In the genomic region with DNA sequence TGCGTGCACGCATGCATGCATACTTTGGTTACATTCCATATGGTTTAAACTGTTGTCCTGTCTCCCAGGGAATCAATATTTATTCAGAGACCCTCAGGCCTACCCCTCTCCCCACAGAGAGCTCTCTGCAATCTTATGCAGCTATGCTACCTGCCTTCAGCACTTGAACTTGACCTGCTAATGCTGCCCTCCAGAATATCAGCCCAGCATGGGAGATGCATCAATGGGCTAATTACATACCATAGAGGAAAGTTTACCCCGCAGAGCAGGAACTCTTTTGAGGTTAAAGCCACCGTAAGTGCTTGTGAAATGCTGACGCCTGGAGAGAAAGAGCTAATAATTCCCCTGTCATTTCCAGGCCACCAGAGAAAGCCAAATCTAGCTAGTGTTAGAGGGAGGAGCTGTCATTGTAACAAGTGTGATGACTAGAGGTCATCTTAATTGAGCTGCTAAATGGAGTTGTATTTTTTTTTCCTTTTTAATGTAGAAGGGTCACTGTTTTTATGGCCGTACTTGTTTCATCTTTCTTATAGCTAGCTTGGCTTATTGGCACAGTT, we compare ENCODE assay signal across 21 cellular contexts.
DNase-seq lines count a peak whose midpoint lies in the region; ATAC-seq and TF ChIP-seq lines count a peak whose summit lies in the region.
"Had no signal": no experiment of that assay in that cellular context is flagged by ENCODE, and none has a peak within 500 bp of the region (broad histone marks: within the 10 kb centered on the region; RNA-seq: fewer than 3 reads in every experiment).

No MANE protein-coding gene starts in this region.

- H3K27me3 Mint-ChIP-seq in WTC11 (ENCODE audit: low read depth): no peaks in the 10 kb centered on the region
- H3K27me3 Mint-ChIP-seq in naive thymus-derived CD4-positive, alpha-beta T cell: no peaks in the 10 kb centered on the region
- H3K27me3 Mint-ChIP-seq in stimulated activated memory B cell treated with anti-CD40 and anti-IgM and Interleukin-4, amounts not matched to agents 10 μg/mL and 1 μg/mL and 100 μg/mL, for 72 hours: no peaks in the 10 kb centered on the region

- H3K4me3 Mint-ChIP-seq in WTC11: no peak overlapping the region
- H3K4me3 Mint-ChIP-seq in naive thymus-derived CD4-positive, alpha-beta T cell: no peak overlapping the region
- no peak overlapping the region for H3K4me3 Mint-ChIP-seq in stimulated activated memory B cell treated with anti-CD40 and anti-IgM and Interleukin-4, amounts not matched to agents 10 μg/mL and 1 μg/mL and 100 μg/mL, for 72 hours
- H3K4me3 Mint-ChIP-seq: CD14-positive monocyte had no signal

- no peak overlapping the region for H3K4me3 ChIP-seq in naive thymus-derived CD4-positive, alpha-beta T cell (ENCODE audit: low read length)

- intact Hi-C loops in naive thymus-derived CD4-positive, alpha-beta T cell (cut with micrococcal nuclease): loop anchor here in 1 of 2 donors (1.0 kb wide), 1 partner anchor 48 kb away; no protein-coding TSS in a partner anchor

- H3K9me3 Mint-ChIP-seq in WTC11: peaks cover 13% of the 10 kb centered on the region
- H3K9me3 Mint-ChIP-seq in naive thymus-derived CD4-positive, alpha-beta T cell: peaks cover 0 to 8% (median 2%) of the 10 kb centered on the region in 11 donors
- H3K9me3 Mint-ChIP-seq in stimulated activated memory B cell treated with anti-CD40 and anti-IgM and Interleukin-4, amounts not matched to agents 10 μg/mL and 1 μg/mL and 100 μg/mL, for 72 hours: no peaks in the 10 kb centered on the region

- ATAC-seq in WTC11 (peak; percentile 52), GM19463 (IDR thresholded peaks at IDR 0.05; ENCODE audit: unreplicated experiment) (no peak)
- peak; percentile 26 for ATAC-seq in naive thymus-derived CD4-positive, alpha-beta T cell
- no peak for ATAC-seq in stimulated activated memory B cell treated with anti-CD40 and anti-IgM and Interleukin-4, amounts not matched to agents 10 μg/mL and 1 μg/mL and 100 μg/mL, for 72 hours
- ATAC-seq: HCT116, PC-3 had no signal

- H3K36me3 ChIP-seq in naive thymus-derived CD4-positive, alpha-beta T cell (ENCODE audit: control insufficient read depth in 2 of 3, insufficient read depth in 3 of 3, low read length in 3 of 3): no peaks in the 10 kb centered on the region

- CTCF ChIA-PET in WTC11 (lab: Charles Lee): no interaction called here
- CTCF ChIA-PET in naive thymus-derived CD4-positive, alpha-beta T cell (lab: Charles Lee): no interaction called here

- no peak for TF ChIP-seq CTCF in WTC11 (IDR thresholded peaks at IDR 0.05)

- no peak overlapping the region for H3K27ac Mint-ChIP-seq in WTC11
- H3K27ac Mint-ChIP-seq in naive thymus-derived CD4-positive, alpha-beta T cell: peak overlapping the region in 1 of 9 donors; percentile 14
- H3K27ac Mint-ChIP-seq in stimulated activated memory B cell treated with anti-CD40 and anti-IgM and Interleukin-4, amounts not matched to agents 10 μg/mL and 1 μg/mL and 100 μg/mL, for 72 hours: no peak overlapping the region
- H3K27ac Mint-ChIP-seq: CD14-positive monocyte had no signal

- H3K27ac ChIP-seq in naive thymus-derived CD4-positive, alpha-beta T cell (ENCODE audit: low read depth, low read length): no peak overlapping the region
- H3K27ac ChIP-seq: 22Rv1 had no signal

- H3K36me3 Mint-ChIP-seq in WTC11: no peaks in the 10 kb centered on the region
- peaks cover 0 to 11% (median 8%) of the 10 kb centered on the region in 5 donors for H3K36me3 Mint-ChIP-seq in naive thymus-derived CD4-positive, alpha-beta T cell
- H3K36me3 Mint-ChIP-seq in stimulated activated memory B cell treated with anti-CD40 and anti-IgM and Interleukin-4, amounts not matched to agents 10 μg/mL and 1 μg/mL and 100 μg/mL, for 72 hours: no peaks in the 10 kb centered on the region
- H3K36me3 Mint-ChIP-seq: CD14-positive monocyte had no signal

- no peaks in the 10 kb centered on the region for H3K27me3 ChIP-seq in naive thymus-derived CD4-positive, alpha-beta T cell (ENCODE audit: control insufficient read depth in 2 of 2, insufficient read depth in 2 of 2, low read length in 2 of 2)

- POLR2A ChIA-PET in WTC11 (lab: Charles Lee): interaction anchor here (0.7 kb wide), 1 partner anchor 124 kb away, joined by 4 read pairs; no protein-coding TSS in a partner anchor
- POLR2A ChIA-PET in naive thymus-derived CD4-positive, alpha-beta T cell (lab: Charles Lee): no interaction called here

- no peaks in the 10 kb centered on the region for H3K4me1 ChIP-seq in naive thymus-derived CD4-positive, alpha-beta T cell (ENCODE audit: control insufficient read depth in 2 of 2, insufficient read depth in 2 of 2, low read length in 2 of 2)

- peaks cover 8% of the 10 kb centered on the region for H3K4me1 Mint-ChIP-seq in WTC11
- H3K4me1 Mint-ChIP-seq in naive thymus-derived CD4-positive, alpha-beta T cell: peaks cover 0 to 24% (median 0%) of the 10 kb centered on the region in 7 donors
- no peaks in the 10 kb centered on the region for H3K4me1 Mint-ChIP-seq in stimulated activated memory B cell treated with anti-CD40 and anti-IgM and Interleukin-4, amounts not matched to agents 10 μg/mL and 1 μg/mL and 100 μg/mL, for 72 hours
- H3K4me1 Mint-ChIP-seq: CD14-positive monocyte had no signal

- DNase-seq in stimulated activated CD8-positive, alpha-beta memory T cell treated with anti-CD3 and anti-CD28 coated beads, Interleukin-15, amount 100 ng/mL, for 1 hour (ENCODE audit: low read depth): peak; percentile 2
- no peak for DNase-seq in stimulated activated CD8-positive, alpha-beta memory T cell treated with anti-CD3 and anti-CD28 coated beads, Interleukin-4, amount 100 ng/mL, for 48 hours
- DNase-seq in WTC11 (ENCODE audit: low spot score) (no peak), HuH-7.5 (ENCODE audit: low spot score) (no peak)
- no peak for DNase-seq in naive thymus-derived CD4-positive, alpha-beta T cell
- no peak for DNase-seq in stimulated activated CD4-positive, alpha-beta T cell treated with anti-CD3 and anti-CD28 coated beads, Interleukin-4, amount 100 ng/mL, for 1 hour
- DNase-seq: AML-193, DMS 273 treated with DMSO at 0.1 percent for 48 hours, DND-41, NCI-H1436, NCI-H2029 treated with DMSO at 0.1 percent for 48 hours, NCI-H510A, PC-3, RPMI8226, SHP77 treated with DMSO at 0.1 percent for 48 hours, SK-N-SH had no signal

- no peaks in the 10 kb centered on the region for H3K9me3 ChIP-seq in naive thymus-derived CD4-positive, alpha-beta T cell (ENCODE audit: control insufficient read depth in 2 of 3, low read length in 3 of 3)
- H3K9me3 ChIP-seq: SK-N-SH had no signal

TF ChIP-seq in WTC11, 78 proteins besides CTCF, POLR2A, EP300 and RAD21:
- no peak for TF ChIP-seq ZNF671 (CRISPR knock-in tag; IDR thresholded peaks at IDR 0.05)
- no peak for TF ChIP-seq ZNF219 (CRISPR knock-in tag; IDR thresholded peaks at IDR 0.05; ENCODE audit: borderline replicate concordance)
- TF ChIP-seq, protein P1, sequence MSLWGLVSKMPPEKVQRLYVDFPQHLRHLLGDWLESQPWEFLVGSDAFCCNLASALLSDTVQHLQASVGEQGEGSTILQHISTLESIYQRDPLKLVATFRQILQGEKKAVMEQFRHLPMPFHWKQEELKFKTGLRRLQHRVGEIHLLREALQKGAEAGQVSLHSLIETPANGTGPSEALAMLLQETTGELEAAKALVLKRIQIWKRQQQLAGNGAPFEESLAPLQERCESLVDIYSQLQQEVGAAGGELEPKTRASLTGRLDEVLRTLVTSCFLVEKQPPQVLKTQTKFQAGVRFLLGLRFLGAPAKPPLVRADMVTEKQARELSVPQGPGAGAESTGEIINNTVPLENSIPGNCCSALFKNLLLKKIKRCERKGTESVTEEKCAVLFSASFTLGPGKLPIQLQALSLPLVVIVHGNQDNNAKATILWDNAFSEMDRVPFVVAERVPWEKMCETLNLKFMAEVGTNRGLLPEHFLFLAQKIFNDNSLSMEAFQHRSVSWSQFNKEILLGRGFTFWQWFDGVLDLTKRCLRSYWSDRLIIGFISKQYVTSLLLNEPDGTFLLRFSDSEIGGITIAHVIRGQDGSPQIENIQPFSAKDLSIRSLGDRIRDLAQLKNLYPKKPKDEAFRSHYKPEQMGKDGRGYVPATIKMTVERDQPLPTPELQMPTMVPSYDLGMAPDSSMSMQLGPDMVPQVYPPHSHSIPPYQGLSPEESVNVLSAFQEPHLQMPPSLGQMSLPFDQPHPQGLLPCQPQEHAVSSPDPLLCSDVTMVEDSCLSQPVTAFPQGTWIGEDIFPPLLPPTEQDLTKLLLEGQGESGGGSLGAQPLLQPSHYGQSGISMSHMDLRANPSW (CRISPR knock-in tag; conservative IDR thresholded peaks at IDR 0.05; ENCODE audit: low read depth): no peak

Comparison
In these comparisons a context has a peak if more than half of its experiments do, and no peak if none do; other contexts are left out.
1. ATAC-seq: peak in WTC11 (single experiment) and naive thymus-derived CD4-positive, alpha-beta T cell (single experiment); none in GM19463 (single experiment) and stimulated activated memory B cell treated with anti-CD40 and anti-IgM and Interleukin-4, amounts not matched to agents 10 μg/mL and 1 μg/mL and 100 μg/mL, for 72 hours (single experiment).